ENCODE assay signal across 8 cellular contexts in genomic region chr16:89093602-89094251, GRCh38. TPM values are rescaled to one million over a fixed set of nuclear protein-coding genes. Genes with fewer than 3 reads are reported as not detected.
A peak's percentile ranks its signal among the peaks of the same experiment; 100 is the strongest.
DNase-seq lines count a peak whose midpoint lies in the region; ATAC-seq and TF ChIP-seq lines count a peak whose summit lies in the region.

Gene ACSF3, plus strand, starts transcription at chr16:89093852. Its CDS starts 6,830 bp downstream, at chr16:89100682.

- H3K27ac ChIP-seq in RWPE2 (ENCODE audit: poor library complexity, severe bottlenecking) (peak within 1 kb of the TSS; percentile 36), neuronal stem cell (replicated peaks; ENCODE audit: low read length) (no peak within 1 kb of the TSS)

- H3K9me3 ChIP-seq in RWPE2 (ENCODE audit: severe bottlenecking) (no peaks in the 10 kb centered on the region), neuronal stem cell (replicated peaks in 1 of 2; ENCODE audit: control insufficient read depth in 2 of 2, insufficient read depth in 1 of 2, low read depth in 1 of 2, low read length in 2 of 2) (no peaks in the 10 kb centered on the region)

- H3K27me3 ChIP-seq in RWPE2 (ENCODE audit: insufficient read depth, poor library complexity, severe bottlenecking) (peaks cover 17% of the 10 kb centered on the region), neuronal stem cell (ENCODE audit: control insufficient read depth in 3 of 3, insufficient read depth in 3 of 3, low read depth in 1 of 3, low read length in 3 of 3) (peaks cover 0 to 36% (median 11%) of the 10 kb centered on the region in 3 experiments)

- H2BK15ac ChIP-seq in neuronal stem cell (ENCODE audit: low read length), result no peak within 1 kb of the TSS

- no peak within 1 kb of the TSS for H4K8ac ChIP-seq in neuronal stem cell (ENCODE audit: low read depth, low read length)

- peak within 1 kb of the TSS; percentile 78 for H3K4me2 ChIP-seq in neuronal stem cell (ENCODE audit: insufficient read depth, low read length, poor library complexity, severe bottlenecking)

- H2BK12ac ChIP-seq in neuronal stem cell (ENCODE audit: low read length), result peak within 1 kb of the TSS; percentile 14

- TF ChIP-seq CTCF in RWPE2 (IDR thresholded peaks at IDR 0.05; ENCODE audit: poor library complexity, severe bottlenecking) (no peak), subcutaneous adipose tissue (IDR thresholded peaks at IDR 0.05; ENCODE audit: low read depth) (no peak)

- peak; percentile 18 for DNase-seq in GM04504 (ENCODE audit: low read depth)
- no peak for DNase-seq in RWPE2 (ENCODE audit: low spot score)
- DNase-seq in activated gamma-delta T cell treated with anti-CD3 and anti-CD28 coated beads, Interleukin-2, amount 50 U/mL, for 16 hours (ENCODE audit: low read depth), result peak; percentile 59
- peak; percentile 29 for DNase-seq in foreskin melanocyte
- DNase-seq in neuronal stem cell (ENCODE audit: low spot score), result peak; percentile 40
- no peak for DNase-seq in NCI-H2107 treated with DMSO at 0.1 percent for 48 hours (lab: John Stamatoyannopoulos, UW; ENCODE audit: unreplicated experiment)

- ATAC-seq in HG02642 (IDR thresholded peaks at IDR 0.05; ENCODE audit: poor library complexity, unreplicated experiment) (peak; percentile 64), RWPE2 (ENCODE audit: low read depth) (peak; percentile 73)

- peak within 1 kb of the TSS; percentile 95 for H3K18ac ChIP-seq in neuronal stem cell (ENCODE audit: low read length)

- peak within 1 kb of the TSS; percentile 11 for H2AK5ac ChIP-seq in neuronal stem cell (ENCODE audit: low read depth, low read length)

- peak within 1 kb of the TSS; percentile 98 for H2AFZ ChIP-seq in neuronal stem cell (ENCODE audit: low read length)

- H3K4me1 ChIP-seq in RWPE2 (ENCODE audit: insufficient read depth, poor library complexity, severe bottlenecking) (no peaks in the 10 kb centered on the region), neuronal stem cell (ENCODE audit: control insufficient read depth in 2 of 2, insufficient read depth in 1 of 2, low read depth in 1 of 2, low read length in 2 of 2) (peaks cover 12 to 16% of the 10 kb centered on the region in 2 donors)

- H3K79me1 ChIP-seq in neuronal stem cell (ENCODE audit: low read depth, low read length), result peaks cover 12% of the 10 kb centered on the region

- no CpG with 5 or more reads among the region's 110 CpGs for WGBS in neuronal stem cell (ENCODE audit: extremely low coverage in 2 of 2, insufficient read length in 2 of 2, insufficient replicate concordance in 1 of 2), 2 donors

- H3K36me3 ChIP-seq in RWPE2 (ENCODE audit: low read depth) (no peaks in the 10 kb centered on the region), neuronal stem cell (replicated peaks in 1 of 2; ENCODE audit: control insufficient read depth in 2 of 2, insufficient read depth in 2 of 2, low read length in 2 of 2) (no peaks in the 10 kb centered on the region)

- H3K9ac ChIP-seq in neuronal stem cell (ENCODE audit: low read depth, low read length, poor library complexity), result peak within 1 kb of the TSS; percentile 95

- H3K14ac ChIP-seq in neuronal stem cell (ENCODE audit: low read length), result no peak within 1 kb of the TSS

- peak within 1 kb of the TSS; percentile 77 for H2BK120ac ChIP-seq in neuronal stem cell (ENCODE audit: low read depth, low read length)

- H2BK5ac ChIP-seq in neuronal stem cell (ENCODE audit: low read length), result no peak within 1 kb of the TSS

- no peak within 1 kb of the TSS for H4K91ac ChIP-seq in neuronal stem cell (ENCODE audit: low read depth, low read length, poor library complexity)

- H3K4me3 ChIP-seq in RWPE2 (ENCODE audit: severe bottlenecking) (peak within 1 kb of the TSS; percentile 99), neuronal stem cell (ENCODE audit: low read length in 2 of 2) (peak within 1 kb of the TSS; percentile 75 to 97)

- peak within 1 kb of the TSS; percentile 66 for H3K4ac ChIP-seq in neuronal stem cell (ENCODE audit: low read length)

- H3K23ac ChIP-seq in neuronal stem cell (ENCODE audit: low read depth, low read length, poor library complexity), result peak within 1 kb of the TSS; percentile 92

RNA-seq across cellular contexts. Expression of gene ACSF3, which starts in this region (rescaled TPM):
- 8.9 TPM for polyA plus RNA-seq in neuronal stem cell (2013, experiment 1 of 2)
- polyA plus RNA-seq in neuronal stem cell (2013, experiment 2 of 2), result 9.7 TPM
- total RNA-seq in subcutaneous adipose tissue, result 10 to 100 TPM; 17.4 to 40.1 (median 22.5) TPM

Comparison
In these comparisons a context has a peak if more than half of its experiments do, and no peak if none do; other contexts are left out.
1. DNase-seq: peak in GM04504 (single experiment), activated gamma-delta T cell treated with anti-CD3 and anti-CD28 coated beads, Interleukin-2, amount 50 U/mL, for 16 hours (single experiment), foreskin melanocyte (single experiment) and neuronal stem cell (single experiment); none in RWPE2 (single experiment) and NCI-H2107 treated with DMSO at 0.1 percent for 48 hours (single experiment).